Comparison of ENCODE assay signal across 8 cellular contexts in genomic region chr21:34129039-34129891, GRCh38. TPM values are rescaled to one million over a fixed set of nuclear protein-coding genes. Genes with fewer than 3 reads are reported as not detected.
DNase-seq lines count a peak whose midpoint lies in the region; ATAC-seq, FAIRE-seq and TF ChIP-seq lines count a peak whose summit lies in the region.

No MANE protein-coding gene starts in this region.

- peaks cover 28 to 47% of the 10 kb centered on the region in 2 donors for H3K36me3 Mint-ChIP-seq in activated naive CD4-positive, alpha-beta T cell treated with anti-CD3 and anti-CD28 coated beads, Interleukin-2, amount 50 U/mL, for 72 hours

- FAIRE-seq in H54 (lab: Jason Lieb, UNC) = no peak

- WGBS in prostate gland = 12% methylated on average over 17 of the region's 17 CpGs

- H3K9me3 Mint-ChIP-seq in activated naive CD4-positive, alpha-beta T cell treated with anti-CD3 and anti-CD28 coated beads, Interleukin-2, amount 50 U/mL, for 72 hours = peaks cover 5 to 16% of the 10 kb centered on the region in 2 donors

- no peak for TF ChIP-seq POLR2A in H54 (IDR thresholded peaks at IDR 0.05; ENCODE audit: low read depth, low read length)
- no peak for TF ChIP-seq POLR2A in prostate gland (IDR thresholded peaks at IDR 0.05)

- H3K4me1 ChIP-seq in prostate gland (replicated peaks) (no peaks in the 10 kb centered on the region), tibial artery (peaks cover 4 to 99% (median 70%) of the 10 kb centered on the region in 4 donors)

- DNase-seq in H54 (ENCODE audit: insufficient read length, low spot score) (peak; percentile 34), RPMI7951 (ENCODE audit: low read depth) (peak; percentile 87), glomerular visceral epithelial cell (ENCODE audit: extremely low spot score) (peak; percentile 28), prostate gland (ENCODE audit: low spot score) (peak; percentile 69), tibial artery (peak; percentile 69 to 87)
- DNase-seq in activated naive CD4-positive, alpha-beta T cell treated with anti-CD3 and anti-CD28 coated beads, Interleukin-2, amount 50 U/mL, for 72 hours (ENCODE audit: low spot score in 2 of 2) = peak; percentile 64 to 75

- H3K27ac Mint-ChIP-seq in activated naive CD4-positive, alpha-beta T cell treated with anti-CD3 and anti-CD28 coated beads, Interleukin-2, amount 50 U/mL, for 72 hours = peak overlapping the region; percentile 88 to 97

- peak in 2 of 4 experiments; percentile 18 to 28 for TF ChIP-seq CTCF in prostate gland (IDR thresholded peaks at IDR 0.05)
- TF ChIP-seq CTCF in tibial artery (IDR thresholded peaks at IDR 0.05) = peak; percentile 37 to 41

- H3K9me3 ChIP-seq in prostate gland = no peaks in the 10 kb centered on the region
- H3K9me3 ChIP-seq in tibial artery = no peaks in the 10 kb centered on the region

- ATAC-seq in activated naive CD4-positive, alpha-beta T cell treated with anti-CD3 and anti-CD28 coated beads, Interleukin-2, amount 50 U/mL, for 72 hours = peak; percentile 89 to 92
- ATAC-seq in HG03439 (IDR thresholded peaks at IDR 0.05; ENCODE audit: unreplicated experiment) = no peak
- ATAC-seq in HG03045 (IDR thresholded peaks at IDR 0.05; ENCODE audit: unreplicated experiment) = no peak

- H3K4me3 ChIP-seq in prostate gland (no peak overlapping the region), tibial artery (peak overlapping the region; percentile 20 to 34)

- no peaks in the 10 kb centered on the region for H3K27me3 ChIP-seq in prostate gland (replicated peaks; ENCODE audit: insufficient read depth)
- no peaks in the 10 kb centered on the region for H3K27me3 ChIP-seq in tibial artery

- intact Hi-C loops in prostate gland (cut with DNase I) = loop anchor here (2.0 to 5.0 kb wide), 4 partner anchors 57 to 218 kb away; partner anchors contain the start of genes MRPS6 and SLC5A3
- intact Hi-C loops in tibial artery (cut with DNase I; ENCODE audit: low total_unique reads) = loop anchor here (5.0 kb wide), 2 partner anchors 57 to 218 kb away; partner anchors contain the start of genes MRPS6 and SLC5A3

- H3K27ac ChIP-seq in prostate gland = peak overlapping the region; percentile 59 to 63
- peak overlapping the region; percentile 63 to 77 for H3K27ac ChIP-seq in tibial artery

- H3K36me3 ChIP-seq in prostate gland = no peaks in the 10 kb centered on the region
- peaks cover 10% of the 10 kb centered on the region in 3 donors for H3K36me3 ChIP-seq in tibial artery

RNA-seq across cellular contexts. Expression of gene MRPS6, which starts 55.9 kb away (rescaled TPM):
- 20.1 and 21.1 TPM in 2 replicates for total RNA-seq in RPMI7951 (2014; rRNA removed; shearing (Covaris generic))
- 100 to 1,000 TPM; 114 to 146 TPM for total RNA-seq in activated naive CD4-positive, alpha-beta T cell treated with anti-CD3 and anti-CD28 coated beads, Interleukin-2, amount 50 U/mL, for 72 hours
- 10 to 100 TPM; 24.9 to 75.8 TPM for total RNA-seq in prostate gland

RNA-seq across cellular contexts. Expression of gene SLC5A3, which starts 55.9 kb away (rescaled TPM):
- total RNA-seq in RPMI7951 (2014; rRNA removed; shearing (Covaris generic)) = 7.5 and 8.4 TPM in 2 replicates
- total RNA-seq in activated naive CD4-positive, alpha-beta T cell treated with anti-CD3 and anti-CD28 coated beads, Interleukin-2, amount 50 U/mL, for 72 hours = 10 to 100 TPM; 35.8 to 77.1 TPM
- total RNA-seq in prostate gland = 10 to 100 TPM in 1 of 2 donors, 1 to 10 TPM in 1; 8.2 to 44.0 TPM

Comparison
In these comparisons a context has a peak if more than half of its experiments do, and no peak if none do; other contexts are left out.
1. DNase-seq: peak in every context shown above with its lines; median percentile 87 in RPMI7951; 78 in tibial artery; 70 in activated naive CD4-positive, alpha-beta T cell treated with anti-CD3 and anti-CD28 coated beads, Interleukin-2, amount 50 U/mL, for 72 hours; 69 in prostate gland; 34 in H54; 28 in glomerular visceral epithelial cell.
2. ATAC-seq: peak in activated naive CD4-positive, alpha-beta T cell treated with anti-CD3 and anti-CD28 coated beads, Interleukin-2, amount 50 U/mL, for 72 hours (2 of 2); none in HG03439 (single experiment) and HG03045 (single experiment).
3. H3K4me3 ChIP-seq: peak in tibial artery (2 of 2); none in prostate gland (0 of 2).